Comparison of ENCODE assay signal across 8 cellular contexts in the genomic region with DNA sequence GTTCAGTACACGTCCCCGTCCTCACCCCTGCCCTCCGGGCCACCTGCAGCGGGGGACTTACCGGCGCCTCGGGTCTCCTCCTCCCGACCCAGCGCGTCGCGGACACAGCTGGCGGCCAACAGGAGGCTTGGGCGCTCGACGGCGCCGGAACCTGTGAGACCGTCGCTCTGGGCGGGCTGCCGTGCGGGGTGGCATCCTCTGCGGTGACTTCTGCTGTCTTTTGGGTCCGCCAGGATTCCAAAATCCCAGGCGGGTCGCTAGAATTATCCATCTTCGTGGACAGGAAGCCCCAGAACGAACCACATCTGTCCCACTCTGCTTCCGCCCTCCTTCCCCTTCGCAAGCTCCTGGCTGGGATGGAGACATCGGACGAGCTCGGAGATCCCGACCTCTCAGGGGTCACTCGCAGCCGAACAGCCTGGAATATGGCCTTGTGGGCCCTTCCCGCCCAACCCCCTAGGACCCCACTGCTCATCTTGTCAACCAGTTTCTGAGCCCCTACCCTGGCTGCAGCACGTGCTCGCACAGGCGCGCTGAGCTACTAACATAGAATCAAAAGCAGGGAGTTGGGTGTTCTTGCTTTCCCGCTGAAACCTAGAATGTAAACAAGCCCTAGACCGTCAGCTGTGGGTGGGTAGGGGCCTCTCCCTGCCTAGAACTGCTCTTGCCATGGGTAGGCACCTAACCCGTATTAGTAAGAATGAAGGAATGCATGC. TPM values are rescaled to one million over a fixed set of nuclear protein-coding genes. Genes with fewer than 3 reads are reported as not detected.
DNase-seq lines count a peak whose midpoint lies in the region; ATAC-seq and TF ChIP-seq lines count a peak whose summit lies in the region.

No MANE protein-coding gene starts in this region.

- peak overlapping the region; percentile 65 for H3K4me3 ChIP-seq in cardiac muscle cell

- peaks cover 5% of the 10 kb centered on the region for H3K4me1 ChIP-seq in cardiac muscle cell (ENCODE audit: low read depth)

- peak; percentile 45 for DNase-seq in stimulated activated CD4-positive, alpha-beta T cell treated with anti-CD3 and anti-CD28 coated beads, Interleukin-15, amount 100 ng/mL, for 24 hours
- DNase-seq in stimulated activated CD4-positive, alpha-beta T cell treated with anti-CD3 and anti-CD28 coated beads, Interleukin-4, amount 100 ng/mL, for 4 hours = no peak
- peak; percentile 65 for DNase-seq in activated CD8-positive, alpha-beta memory T cell treated with anti-CD3 and anti-CD28 coated beads for 24 hours
- DNase-seq in cardiac muscle cell (ENCODE audit: low read depth in 1 of 2, low spot score in 1 of 2) = peak in 1 of 2 donors; percentile 40
- peak; percentile 59 for DNase-seq in sciatic nerve (ENCODE audit: low spot score)
- no peak for DNase-seq in globus pallidus (ENCODE audit: low spot score)
- DNase-seq in NCI-H2196 treated with DMSO at 0.1 percent for 48 hours (lab: John Stamatoyannopoulos, UW; ENCODE audit: unreplicated experiment) = no peak

- no peaks in the 10 kb centered on the region for H3K9me3 ChIP-seq in cardiac muscle cell (ENCODE audit: low read depth)

- intact Hi-C loops in sciatic nerve (cut with DNase I) = no loop called here

- TF ChIP-seq CTCF in cardiac muscle cell (IDR thresholded peaks at IDR 0.05; ENCODE audit: low read depth, low read length) = no peak

- H3K27me3 ChIP-seq in cardiac muscle cell = peaks cover 19% of the 10 kb centered on the region

- H3K36me3 ChIP-seq in cardiac muscle cell = no peaks in the 10 kb centered on the region

- ATAC-seq in HG03442 (IDR thresholded peaks at IDR 0.05; ENCODE audit: unreplicated experiment) (peak; percentile 6), sciatic nerve (no peak)

- H3K27ac ChIP-seq in cardiac muscle cell = peak overlapping the region; percentile 65

RNA-seq across cellular contexts. Expression of a gene that starts 0.9 kb away (rescaled TPM):
- 5.2 and 11.4 TPM in 2 replicates for total RNA-seq in cardiac muscle cell
- polyA plus RNA-seq in cardiac muscle cell = 27.0 and 32.3 TPM in 2 replicates
- total RNA-seq in sciatic nerve = 14.8 TPM

RNA-seq across cellular contexts. Expression of a gene that starts 42.0 kb away (rescaled TPM):
- total RNA-seq in cardiac muscle cell (0.06 and 0.46 TPM in 2 replicates), sciatic nerve (8.9 TPM)
- polyA plus RNA-seq in cardiac muscle cell = 0.31 and 1.6 TPM in 2 replicates

Comparison
In these comparisons a context has a peak if more than half of its experiments do, and no peak if none do; other contexts are left out.
1. DNase-seq: peak in stimulated activated CD4-positive, alpha-beta T cell treated with anti-CD3 and anti-CD28 coated beads, Interleukin-15, amount 100 ng/mL, for 24 hours (single experiment), activated CD8-positive, alpha-beta memory T cell treated with anti-CD3 and anti-CD28 coated beads for 24 hours (single experiment) and sciatic nerve (single experiment); none in stimulated activated CD4-positive, alpha-beta T cell treated with anti-CD3 and anti-CD28 coated beads, Interleukin-4, amount 100 ng/mL, for 4 hours (0 of 2), globus pallidus (single experiment) and NCI-H2196 treated with DMSO at 0.1 percent for 48 hours (single experiment).